In genomic region chr14:60164717-60165546, GRCh38 we compare ENCODE assay signal across 1 cellular context.
TF ChIP-seq lines count a peak whose summit lies in the region.

A gene with protein sequence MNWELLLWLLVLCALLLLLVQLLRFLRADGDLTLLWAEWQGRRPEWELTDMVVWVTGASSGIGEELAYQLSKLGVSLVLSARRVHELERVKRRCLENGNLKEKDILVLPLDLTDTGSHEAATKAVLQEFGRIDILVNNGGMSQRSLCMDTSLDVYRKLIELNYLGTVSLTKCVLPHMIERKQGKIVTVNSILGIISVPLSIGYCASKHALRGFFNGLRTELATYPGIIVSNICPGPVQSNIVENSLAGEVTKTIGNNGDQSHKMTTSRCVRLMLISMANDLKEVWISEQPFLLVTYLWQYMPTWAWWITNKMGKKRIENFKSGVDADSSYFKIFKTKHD (minus strand): TSS chr14:60165398. CDS start chr14:60165309, 89 bp downstream.

TF ChIP-seq in A549, 52 proteins besides CTCF, POLR2A, EP300 and RAD21 (continued from another document):
- TF ChIP-seq, protein P1, sequence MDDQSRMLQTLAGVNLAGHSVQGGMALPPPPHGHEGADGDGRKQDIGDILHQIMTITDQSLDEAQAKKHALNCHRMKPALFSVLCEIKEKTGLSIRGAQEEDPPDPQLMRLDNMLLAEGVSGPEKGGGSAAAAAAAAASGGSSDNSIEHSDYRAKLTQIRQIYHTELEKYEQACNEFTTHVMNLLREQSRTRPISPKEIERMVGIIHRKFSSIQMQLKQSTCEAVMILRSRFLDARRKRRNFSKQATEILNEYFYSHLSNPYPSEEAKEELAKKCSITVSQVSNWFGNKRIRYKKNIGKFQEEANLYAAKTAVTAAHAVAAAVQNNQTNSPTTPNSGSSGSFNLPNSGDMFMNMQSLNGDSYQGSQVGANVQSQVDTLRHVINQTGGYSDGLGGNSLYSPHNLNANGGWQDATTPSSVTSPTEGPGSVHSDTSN (IDR thresholded peaks at IDR 0.05) = no peak
- TF ChIP-seq FOXS1 (CRISPR knock-in tag; IDR thresholded peaks at IDR 0.05) (no peak), ZC3H11A (IDR thresholded peaks at IDR 0.05) (no peak), KDM1A (IDR thresholded peaks at IDR 0.05; ENCODE audit: low read depth) (no peak), GATA3 (IDR thresholded peaks at IDR 0.05; ENCODE audit: borderline replicate concordance) (peak; percentile 3; the same call in 1 of the 2 replicates)
- TF ChIP-seq, protein P2, sequence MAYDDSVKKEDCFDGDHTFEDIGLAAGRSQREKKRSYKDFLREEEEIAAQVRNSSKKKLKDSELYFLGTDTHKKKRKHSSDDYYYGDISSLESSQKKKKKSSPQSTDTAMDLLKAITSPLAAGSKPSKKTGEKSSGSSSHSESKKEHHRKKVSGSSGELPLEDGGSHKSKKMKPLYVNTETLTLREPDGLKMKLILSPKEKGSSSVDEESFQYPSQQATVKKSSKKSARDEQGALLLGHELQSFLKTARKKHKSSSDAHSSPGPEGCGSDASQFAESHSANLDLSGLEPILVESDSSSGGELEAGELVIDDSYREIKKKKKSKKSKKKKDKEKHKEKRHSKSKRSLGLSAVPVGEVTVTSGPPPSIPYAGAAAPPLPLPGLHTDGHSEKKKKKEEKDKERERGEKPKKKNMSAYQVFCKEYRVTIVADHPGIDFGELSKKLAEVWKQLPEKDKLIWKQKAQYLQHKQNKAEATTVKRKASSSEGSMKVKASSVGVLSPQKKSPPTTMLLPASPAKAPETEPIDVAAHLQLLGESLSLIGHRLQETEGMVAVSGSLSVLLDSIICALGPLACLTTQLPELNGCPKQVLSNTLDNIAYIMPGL (CRISPR knock-in tag; IDR thresholded peaks at IDR 0.05; ENCODE audit: borderline replicate concordance) = peak; percentile 91; the same call in 1 of the 2 replicates
- TF ChIP-seq, protein P3, sequence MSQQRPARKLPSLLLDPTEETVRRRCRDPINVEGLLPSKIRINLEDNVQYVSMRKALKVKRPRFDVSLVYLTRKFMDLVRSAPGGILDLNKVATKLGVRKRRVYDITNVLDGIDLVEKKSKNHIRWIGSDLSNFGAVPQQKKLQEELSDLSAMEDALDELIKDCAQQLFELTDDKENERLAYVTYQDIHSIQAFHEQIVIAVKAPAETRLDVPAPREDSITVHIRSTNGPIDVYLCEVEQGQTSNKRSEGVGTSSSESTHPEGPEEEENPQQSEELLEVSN (IDR thresholded peaks at IDR 0.05; ENCODE audit: borderline replicate concordance, low read depth) = peak; percentile 7; the same call in 1 of the 2 replicates
